19 cellular contexts compared by ENCODE assay signal in genomic region chr13:26984337-26984736, GRCh38.
DNase-seq lines count a peak whose midpoint lies in the region; ATAC-seq and TF ChIP-seq lines count a peak whose summit lies in the region.
"Had no signal": no experiment of that assay in that cellular context is flagged by ENCODE, and none has a peak within 500 bp of the region (broad histone marks: within the 10 kb centered on the region; RNA-seq: fewer than 3 reads in every experiment).

No MANE protein-coding gene starts in this region.

- peaks cover 4% of the 10 kb centered on the region for H3K4me1 Mint-ChIP-seq in neural progenitor cell

- no peak for TF ChIP-seq POLR2A in upper lobe of left lung (IDR thresholded peaks at IDR 0.05)

- peaks cover 5% of the 10 kb centered on the region for H3K27me3 Mint-ChIP-seq in neural progenitor cell (ENCODE audit: insufficient read depth, low read depth)

- H3K27ac ChIP-seq in cardiac muscle cell: peak overlapping the region; percentile 98
- peak overlapping the region in 5 of 10 donors; percentile 70 to 89 (median 77) for H3K27ac ChIP-seq in heart right ventricle
- peak overlapping the region; percentile 66 to 84 for H3K27ac ChIP-seq in coronary artery
- H3K27ac ChIP-seq in neural progenitor cell: no peak overlapping the region
- H3K27ac ChIP-seq in upper lobe of left lung: peak overlapping the region; percentile 56 to 75 (median 72)

- H2AFZ ChIP-seq in neural progenitor cell (replicated peaks): no peak overlapping the region

- H3K27ac Mint-ChIP-seq in neural progenitor cell: peak overlapping the region; percentile 15
- H3K27ac Mint-ChIP-seq: activated naive CD8-positive, alpha-beta T cell; activated T-cell treated with anti-CD3 and anti-CD28 coated beads, Interleukin-2, amount 50 U/mL, for 72 hours had no signal

- no peaks in the 10 kb centered on the region for H3F3A ChIP-seq in neural progenitor cell (ENCODE audit: low read depth)

- H3K27me3 ChIP-seq in cardiac muscle cell (no peaks in the 10 kb centered on the region), heart right ventricle (no peaks in the 10 kb centered on the region), neural progenitor cell (no peaks in the 10 kb centered on the region), upper lobe of left lung (no peaks in the 10 kb centered on the region)
- H3K27me3 ChIP-seq: MG63, pancreas had no signal

- no peak overlapping the region for H3K4me3 Mint-ChIP-seq in neural progenitor cell
- H3K4me3 Mint-ChIP-seq: activated naive CD8-positive, alpha-beta T cell; activated T-cell treated with anti-CD3 and anti-CD28 coated beads, Interleukin-2, amount 50 U/mL, for 72 hours had no signal

- H3K79me2 ChIP-seq in neural progenitor cell (ENCODE audit: low read depth): no peaks in the 10 kb centered on the region

- no peaks in the 10 kb centered on the region for H4K20me1 ChIP-seq in neural progenitor cell (ENCODE audit: low read depth)

- TF ChIP-seq CTCF in cardiac muscle cell (IDR thresholded peaks at IDR 0.05; ENCODE audit: low read depth, low read length) (no peak), heart right ventricle (IDR thresholded peaks at IDR 0.05) (no peak), coronary artery (IDR thresholded peaks at IDR 0.05) (no peak), neural progenitor cell (IDR thresholded peaks at IDR 0.05) (no peak), upper lobe of left lung (IDR thresholded peaks at IDR 0.05) (no peak)

- H3K9ac ChIP-seq in neural progenitor cell: no peak overlapping the region

- ATAC-seq in heart right ventricle (no peak), upper lobe of left lung (ENCODE audit: low FRiP score in 2 of 2) (no peak), HG03039 (IDR thresholded peaks at IDR 0.05; ENCODE audit: unreplicated experiment) (no peak), HG02763 (IDR thresholded peaks at IDR 0.05; ENCODE audit: unreplicated experiment) (no peak)

- no peak for TF ChIP-seq EP300 in upper lobe of left lung (IDR thresholded peaks at IDR 0.05)

- H3K9me3 Mint-ChIP-seq in neural progenitor cell: no peaks in the 10 kb centered on the region
- H3K9me3 Mint-ChIP-seq: activated T-cell treated with anti-CD3 and anti-CD28 coated beads, Interleukin-2, amount 50 U/mL, for 72 hours had no signal

- H3K4me1 ChIP-seq in cardiac muscle cell (ENCODE audit: low read depth): peaks cover 20% of the 10 kb centered on the region
- H3K4me1 ChIP-seq in heart right ventricle: peaks cover 0 to 27% (median 13%) of the 10 kb centered on the region in 9 donors
- no peaks in the 10 kb centered on the region for H3K4me1 ChIP-seq in neural progenitor cell
- H3K4me1 ChIP-seq in upper lobe of left lung: peaks cover 16 to 28% (median 22%) of the 10 kb centered on the region in 4 donors

- H3K36me3 Mint-ChIP-seq in neural progenitor cell: no peaks in the 10 kb centered on the region
- H3K36me3 Mint-ChIP-seq: activated naive CD8-positive, alpha-beta T cell had no signal

- DNase-seq in cardiac muscle cell (ENCODE audit: low read depth in 1 of 2, low spot score in 1 of 2) (no peak), heart right ventricle (no peak), coronary artery (ENCODE audit: low spot score) (no peak), neural progenitor cell (ENCODE audit: low spot score) (no peak), upper lobe of left lung (no peak), ecto neural progenitor cell (ENCODE audit: low spot score) (no peak)
- DNase-seq: activated CD4-positive, alpha-beta T cell treated with anti-CD3 and anti-CD28 coated beads for 1 hour; activated T-cell treated with anti-CD3 and anti-CD28 coated beads, Interleukin-2, amount 50 U/mL, for 72 hours; C1 segment of cervical spinal cord; DMS 273 treated with DMSO at 0.1 percent for 48 hours; NCI-H1436; NCI-H526 treated with DMSO at 0.1 percent for 48 hours; pancreas; stimulated activated CD4-positive, alpha-beta T cell treated with anti-CD3 and anti-CD28 coated beads, Interleukin-1b, Interleukin-23, amount 100 ng/mL, for 48 hours; stimulated activated naive CD4-positive, alpha-beta T cell treated with Interleukin-2 at 50 U/mL for 16 hours had no signal

- WGBS in heart right ventricle, 2 donors: 77 to 83% methylated on average over 4 of the region's 4 CpGs
- 83 to 86% methylated on average over 4 of the region's 4 CpGs for WGBS in upper lobe of left lung, 2 donors

- no peak overlapping the region for H3K4me2 ChIP-seq in neural progenitor cell

- H3K4me3 ChIP-seq in cardiac muscle cell: no peak overlapping the region
- H3K4me3 ChIP-seq in heart right ventricle: no peak overlapping the region
- H3K4me3 ChIP-seq in coronary artery: no peak overlapping the region
- H3K4me3 ChIP-seq in neural progenitor cell: no peak overlapping the region
- H3K4me3 ChIP-seq in upper lobe of left lung: no peak overlapping the region
- H3K4me3 ChIP-seq: MG63, pancreas had no signal

- H3K36me3 ChIP-seq in cardiac muscle cell (no peaks in the 10 kb centered on the region), heart right ventricle (no peaks in the 10 kb centered on the region), neural progenitor cell (no peaks in the 10 kb centered on the region), upper lobe of left lung (no peaks in the 10 kb centered on the region)
- H3K36me3 ChIP-seq: MG63, pancreas had no signal

- intact Hi-C loops in heart right ventricle (cut with DNase I): loop anchor here in 9 of 10 donors (1.0 to 10.0 kb wide), 9 partner anchors 190 to 1000 kb away; partner anchors contain the start of genes USP12 (in 3 of the 9), RPL21 (in 1 of the 9) and URAD (in 1 of the 9)

- H3K9me3 ChIP-seq in cardiac muscle cell (ENCODE audit: low read depth) (no peaks in the 10 kb centered on the region), heart right ventricle (no peaks in the 10 kb centered on the region), neural progenitor cell (ENCODE audit: low read depth) (no peaks in the 10 kb centered on the region), upper lobe of left lung (no peaks in the 10 kb centered on the region)
- H3K9me3 ChIP-seq: MG63, pancreas had no signal
